ENCODE assay signal across 8 cellular contexts in genomic region chr4:47933798-47934197, GRCh38.
DNase-seq lines count a peak whose midpoint lies in the region; ATAC-seq and FAIRE-seq lines count a peak whose summit lies in the region.

No MANE protein-coding gene starts in this region.

- peak; percentile 81 for DNase-seq in DMS53 (lab: John Stamatoyannopoulos, UW)
- peak; percentile 80 for DNase-seq in NAMALWA (ENCODE audit: low spot score)
- peak; percentile 59 for DNase-seq in astrocyte of the hippocampus (ENCODE audit: low read depth, low spot score)
- DNase-seq in urothelium cell line (ENCODE audit: low spot score), result peak; percentile 38

- FAIRE-seq in islet of Langerhans (lab: Jason Lieb, UNC) (peak; percentile 99), urothelium cell line (lab: Jason Lieb, UNC) (no peak)

- peak; percentile 52 for ATAC-seq in GM21360 (IDR thresholded peaks at IDR 0.05; ENCODE audit: unreplicated experiment)
- no peak for ATAC-seq in HG02973 (IDR thresholded peaks at IDR 0.05; ENCODE audit: unreplicated experiment)
- no peak for ATAC-seq in GM21737 (IDR thresholded peaks at IDR 0.05; ENCODE audit: unreplicated experiment)
